In genomic region chr7:143892527-143893300, GRCh38 we compare ENCODE assay signal across 8 cellular contexts. TPM values are rescaled to one million over a fixed set of nuclear protein-coding genes. Genes with fewer than 3 reads are reported as not detected.
DNase-seq lines count a peak whose midpoint lies in the region; ATAC-seq and TF ChIP-seq lines count a peak whose summit lies in the region.

No MANE protein-coding gene starts in this region.

- POLR2A ChIA-PET in AG04449 (lab: Yijun Ruan, JAX), result no interaction called here

- no peak overlapping the region for H3K18ac ChIP-seq in neuronal stem cell (ENCODE audit: low read length)

- no CpG with 5 or more reads among the region's 5 CpGs for WGBS in neuronal stem cell (ENCODE audit: extremely low coverage in 2 of 2, insufficient read length in 2 of 2, insufficient replicate concordance in 1 of 2), 2 donors

- H2BK12ac ChIP-seq in neuronal stem cell (ENCODE audit: low read length), result no peak overlapping the region

- no peak overlapping the region for H3K4me3 Mint-ChIP-seq in central memory CD8-positive, alpha-beta T cell

- CTCF ChIA-PET in AG04449 (lab: Yijun Ruan, JAX), result interaction anchor here (1.4 to 4.3 kb wide), 3 partner anchors 8 to 11 kb away, joined by 4 to 27 read pairs (median 12); partner anchors contain the start of gene TCAF1

- DNase-seq in AG04449 (ENCODE audit: low read depth, low spot score) (no peak), NCI-H2029 (lab: John Stamatoyannopoulos, UW) (peak; percentile 58), neuronal stem cell (ENCODE audit: low spot score) (no peak), activated gamma-delta T cell (lab: John Stamatoyannopoulos, UW) (no peak)
- no peak for DNase-seq in central memory CD8-positive, alpha-beta T cell (ENCODE audit: low spot score in 2 of 2)
- no peak for DNase-seq in activated CD4-positive, alpha-beta T cell treated with anti-CD3 and anti-CD28 coated beads, Interleukin-2, amount 50 U/mL, for 48 hours

- no peak overlapping the region for H2BK120ac ChIP-seq in neuronal stem cell (ENCODE audit: low read depth, low read length)

- no peak overlapping the region for H3K14ac ChIP-seq in neuronal stem cell (ENCODE audit: low read length)

- H3K4ac ChIP-seq in neuronal stem cell (ENCODE audit: low read length), result no peak overlapping the region

- no peak overlapping the region for H3K27ac Mint-ChIP-seq in central memory CD8-positive, alpha-beta T cell (ENCODE audit: low read depth)

- peak; percentile 13 for TF ChIP-seq CTCF in AG04449 (IDR thresholded peaks at IDR 0.05; ENCODE audit: insufficient read depth, low read length, missing control alignments)

- no peak overlapping the region for H3K23ac ChIP-seq in neuronal stem cell (ENCODE audit: low read depth, low read length, poor library complexity)

- no peak overlapping the region for H2AFZ ChIP-seq in neuronal stem cell (ENCODE audit: low read length)

- H3K4me2 ChIP-seq in neuronal stem cell (ENCODE audit: insufficient read depth, low read length, poor library complexity, severe bottlenecking), result no peak overlapping the region

- H2BK5ac ChIP-seq in neuronal stem cell (ENCODE audit: low read length), result no peak overlapping the region

- no peak overlapping the region for H4K91ac ChIP-seq in neuronal stem cell (ENCODE audit: low read depth, low read length, poor library complexity)

- H2AK5ac ChIP-seq in neuronal stem cell (ENCODE audit: low read depth, low read length), result no peak overlapping the region

- no peaks in the 10 kb centered on the region for H3K4me1 ChIP-seq in neuronal stem cell (ENCODE audit: control insufficient read depth in 2 of 2, insufficient read depth in 1 of 2, low read depth in 1 of 2, low read length in 2 of 2)

- no peak overlapping the region for H3K4me3 ChIP-seq in AG04449 (ENCODE audit: low read depth, low read length)
- H3K4me3 ChIP-seq in neuronal stem cell (ENCODE audit: low read length in 2 of 2), result no peak overlapping the region

- H3K9me3 ChIP-seq in neuronal stem cell (replicated peaks in 1 of 2; ENCODE audit: control insufficient read depth in 2 of 2, insufficient read depth in 1 of 2, low read depth in 1 of 2, low read length in 2 of 2), result peaks cover 3 to 50% of the 10 kb centered on the region in 2 donors

- no peaks in the 10 kb centered on the region for H3K4me1 Mint-ChIP-seq in central memory CD8-positive, alpha-beta T cell

- peaks cover 6% of the 10 kb centered on the region for H3K27me3 Mint-ChIP-seq in central memory CD8-positive, alpha-beta T cell

- no peaks in the 10 kb centered on the region for H3K27me3 ChIP-seq in neuronal stem cell (ENCODE audit: control insufficient read depth in 3 of 3, insufficient read depth in 3 of 3, low read depth in 1 of 3, low read length in 3 of 3)

- H3K36me3 Mint-ChIP-seq in central memory CD8-positive, alpha-beta T cell (ENCODE audit: insufficient read depth), result peaks cover 2% of the 10 kb centered on the region

- ATAC-seq in GM18498 (IDR thresholded peaks at IDR 0.05; ENCODE audit: unreplicated experiment), result peak; percentile 99
- peak; percentile 100 for ATAC-seq in HG02623 (IDR thresholded peaks at IDR 0.05; ENCODE audit: unreplicated experiment)
- ATAC-seq in central memory CD8-positive, alpha-beta T cell (replicated peaks; ENCODE audit: extremely low read depth, poor library complexity, severe bottlenecking), result peak; percentile 62

- peaks cover 5 to 26% of the 10 kb centered on the region in 2 donors for H3K36me3 ChIP-seq in neuronal stem cell (replicated peaks in 1 of 2; ENCODE audit: control insufficient read depth in 2 of 2, insufficient read depth in 2 of 2, low read length in 2 of 2)

- H3K79me1 ChIP-seq in neuronal stem cell (ENCODE audit: low read depth, low read length), result no peaks in the 10 kb centered on the region

- H3K9me3 Mint-ChIP-seq in central memory CD8-positive, alpha-beta T cell, result no peaks in the 10 kb centered on the region

- H2BK15ac ChIP-seq in neuronal stem cell (ENCODE audit: low read length), result no peak overlapping the region

- H4K8ac ChIP-seq in neuronal stem cell (ENCODE audit: low read depth, low read length), result no peak overlapping the region

- no peak overlapping the region for H3K27ac ChIP-seq in neuronal stem cell (replicated peaks; ENCODE audit: low read length)

- H3K9ac ChIP-seq in neuronal stem cell (ENCODE audit: low read depth, low read length, poor library complexity), result no peak overlapping the region

RNA-seq across cellular contexts. Expression of gene TCAF1, which starts 9.3 kb away (rescaled TPM):
- polyA plus RNA-seq in neuronal stem cell (2013, experiment 1 of 2), result 62.0 TPM
- polyA plus RNA-seq in neuronal stem cell (2013, experiment 2 of 2), result 62.3 TPM

RNA-seq across cellular contexts. Expression of gene OR2F2, which starts 42.3 kb away (rescaled TPM):
- not detected for polyA plus RNA-seq in neuronal stem cell (2013, experiment 1 of 2)
- polyA plus RNA-seq in neuronal stem cell (2013, experiment 2 of 2), result not detected
